1 cellular context compared by ENCODE assay signal in the genomic region with DNA sequence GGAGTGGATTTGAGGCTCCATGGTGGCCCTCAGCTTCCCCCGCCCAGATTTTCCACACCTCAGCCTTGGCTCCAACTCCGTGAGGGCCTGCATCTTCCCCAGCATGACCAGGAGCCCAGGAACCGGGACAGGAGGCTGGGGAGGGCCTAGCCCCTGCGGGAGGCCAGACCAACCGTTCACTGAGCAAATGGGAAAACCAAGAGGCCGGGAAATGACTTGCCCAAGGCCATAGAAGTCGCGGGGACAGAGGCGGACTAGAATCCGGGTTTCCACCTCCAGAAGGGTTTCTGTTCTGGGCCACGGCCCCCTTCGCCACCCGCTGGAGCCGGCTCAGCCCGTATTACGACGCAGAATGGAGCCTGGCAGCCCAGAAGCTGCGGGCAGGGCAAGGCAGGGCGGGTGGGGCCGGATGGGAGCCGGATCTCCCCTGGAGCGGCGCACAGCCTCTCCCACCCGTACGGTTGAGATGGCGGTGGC.
TF ChIP-seq lines count a peak whose summit lies in the region.

No MANE protein-coding gene starts in this region.

TF ChIP-seq in HCT116, 20 proteins besides CTCF, POLR2A, EP300 and RAD21:
- TF ChIP-seq, protein P1, sequence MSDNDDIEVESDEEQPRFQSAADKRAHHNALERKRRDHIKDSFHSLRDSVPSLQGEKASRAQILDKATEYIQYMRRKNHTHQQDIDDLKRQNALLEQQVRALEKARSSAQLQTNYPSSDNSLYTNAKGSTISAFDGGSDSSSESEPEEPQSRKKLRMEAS (IDR thresholded peaks at IDR 0.05), result no peak
- TF ChIP-seq ELF1 (IDR thresholded peaks at IDR 0.05; ENCODE audit: borderline replicate concordance, low read depth), result no peak
- TF ChIP-seq, protein P2, sequence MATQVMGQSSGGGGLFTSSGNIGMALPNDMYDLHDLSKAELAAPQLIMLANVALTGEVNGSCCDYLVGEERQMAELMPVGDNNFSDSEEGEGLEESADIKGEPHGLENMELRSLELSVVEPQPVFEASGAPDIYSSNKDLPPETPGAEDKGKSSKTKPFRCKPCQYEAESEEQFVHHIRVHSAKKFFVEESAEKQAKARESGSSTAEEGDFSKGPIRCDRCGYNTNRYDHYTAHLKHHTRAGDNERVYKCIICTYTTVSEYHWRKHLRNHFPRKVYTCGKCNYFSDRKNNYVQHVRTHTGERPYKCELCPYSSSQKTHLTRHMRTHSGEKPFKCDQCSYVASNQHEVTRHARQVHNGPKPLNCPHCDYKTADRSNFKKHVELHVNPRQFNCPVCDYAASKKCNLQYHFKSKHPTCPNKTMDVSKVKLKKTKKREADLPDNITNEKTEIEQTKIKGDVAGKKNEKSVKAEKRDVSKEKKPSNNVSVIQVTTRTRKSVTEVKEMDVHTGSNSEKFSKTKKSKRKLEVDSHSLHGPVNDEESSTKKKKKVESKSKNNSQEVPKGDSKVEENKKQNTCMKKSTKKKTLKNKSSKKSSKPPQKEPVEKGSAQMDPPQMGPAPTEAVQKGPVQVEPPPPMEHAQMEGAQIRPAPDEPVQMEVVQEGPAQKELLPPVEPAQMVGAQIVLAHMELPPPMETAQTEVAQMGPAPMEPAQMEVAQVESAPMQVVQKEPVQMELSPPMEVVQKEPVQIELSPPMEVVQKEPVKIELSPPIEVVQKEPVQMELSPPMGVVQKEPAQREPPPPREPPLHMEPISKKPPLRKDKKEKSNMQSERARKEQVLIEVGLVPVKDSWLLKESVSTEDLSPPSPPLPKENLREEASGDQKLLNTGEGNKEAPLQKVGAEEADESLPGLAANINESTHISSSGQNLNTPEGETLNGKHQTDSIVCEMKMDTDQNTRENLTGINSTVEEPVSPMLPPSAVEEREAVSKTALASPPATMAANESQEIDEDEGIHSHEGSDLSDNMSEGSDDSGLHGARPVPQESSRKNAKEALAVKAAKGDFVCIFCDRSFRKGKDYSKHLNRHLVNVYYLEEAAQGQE (IDR thresholded peaks at IDR 0.05; ENCODE audit: low read depth), result no peak
TF ChIP-seq in HCT116: peak in this region for 0.
